ENCODE assay signal across 9 cellular contexts in the genomic region with DNA sequence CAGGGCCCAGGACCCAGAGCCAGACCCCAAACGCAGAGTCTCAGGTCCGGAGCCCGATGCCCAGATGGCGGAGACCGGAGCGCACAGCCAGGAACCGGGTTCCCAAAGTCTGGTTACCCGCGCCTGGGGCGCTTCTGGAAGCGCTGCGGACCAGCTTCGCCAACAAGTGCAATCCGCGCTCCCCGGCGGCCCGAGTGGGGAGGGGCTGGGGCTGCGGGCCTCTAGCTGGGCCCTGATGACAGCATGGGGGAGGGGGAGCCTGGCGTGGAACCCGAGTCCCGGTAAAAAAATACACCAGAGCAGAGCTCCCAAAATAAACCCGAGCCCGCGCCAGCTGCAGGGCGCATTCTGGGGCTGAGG. TPM values are rescaled to one million over a fixed set of nuclear protein-coding genes. Genes with fewer than 3 reads are reported as not detected.
DNase-seq lines count a peak whose midpoint lies in the region; ATAC-seq and TF ChIP-seq lines count a peak whose summit lies in the region.
"Had no signal": no experiment of that assay in that cellular context is flagged by ENCODE, and none has a peak within 500 bp of the region (broad histone marks: within the 10 kb centered on the region; RNA-seq: fewer than 3 reads in every experiment).

No MANE protein-coding gene starts in this region.

- no peaks in the 10 kb centered on the region for H3K36me3 ChIP-seq in CD8-positive, alpha-beta T cell (ENCODE audit: insufficient read depth, low read length)
- H3K36me3 ChIP-seq in RWPE2 (ENCODE audit: low read depth) = no peaks in the 10 kb centered on the region
- no peaks in the 10 kb centered on the region for H3K36me3 ChIP-seq in ovary
- H3K36me3 ChIP-seq in mucosa of descending colon (ENCODE audit: low read depth) = no peaks in the 10 kb centered on the region

- H3K4me3 Mint-ChIP-seq in CD8-positive, alpha-beta T cell = peak overlapping the region; percentile 74

- WGBS in ovary, 3 donors = 1 to 3% (median 1%) methylated on average over 24 to 26 of the region's 26 CpGs

- peak overlapping the region; percentile 48 for H3K4me3 ChIP-seq in CD8-positive, alpha-beta T cell (ENCODE audit: low read depth, low read length)
- peak overlapping the region; percentile 26 for H3K4me3 ChIP-seq in RWPE2 (ENCODE audit: severe bottlenecking)
- peak overlapping the region; percentile 10 to 28 for H3K4me3 ChIP-seq in foreskin fibroblast (ENCODE audit: low read depth in 1 of 2, low read length in 2 of 2)
- H3K4me3 ChIP-seq in ovary = peak overlapping the region; percentile 43
- no peak overlapping the region for H3K4me3 ChIP-seq in mucosa of descending colon

- peak; percentile 18 for ATAC-seq in CD8-positive, alpha-beta T cell
- ATAC-seq in RWPE2 (ENCODE audit: low read depth) = no peak; the same call in 2 of the 3 replicates
- no peak for ATAC-seq in HG02981 (IDR thresholded peaks at IDR 0.05; ENCODE audit: unreplicated experiment)
- ATAC-seq in mucosa of descending colon = no peak

- peaks cover 10% of the 10 kb centered on the region for H3K27me3 ChIP-seq in CD8-positive, alpha-beta T cell (ENCODE audit: insufficient read depth, low read length)
- peaks cover 27% of the 10 kb centered on the region for H3K27me3 ChIP-seq in RWPE2 (ENCODE audit: insufficient read depth, poor library complexity, severe bottlenecking)
- H3K27me3 ChIP-seq in ovary = no peaks in the 10 kb centered on the region

- POLR2A ChIA-PET in CD8-positive, alpha-beta T cell (lab: Charles Lee) = interaction anchor here (0.7 to 4.9 kb wide), 5 partner anchors 10 to 51 kb away, joined by 3 to 23 read pairs (median 4); a partner anchor contains a TSS

- no peak for DNase-seq in CD8-positive, alpha-beta T cell
- no peak for DNase-seq in RWPE2 (ENCODE audit: low spot score)
- DNase-seq in foreskin fibroblast = no peak
- DNase-seq in ovary = peak; percentile 46 to 75 (median 62)
- DNase-seq in middle frontal gyrus (ENCODE audit: extremely low spot score, low spot score) = no peak
- no peak for DNase-seq in mucosa of descending colon
- no peak for DNase-seq in DMS153 treated with DMSO at 0.1 percent for 48 hours (lab: John Stamatoyannopoulos, UW; ENCODE audit: unreplicated experiment)

- intact Hi-C loops in CD8-positive, alpha-beta T cell (cut with DNase I, micrococcal nuclease) = no loop called here
- intact Hi-C loops in ovary (cut with DNase I) = no loop called here
- intact Hi-C loops in mucosa of descending colon (cut with DNase I, micrococcal nuclease) = no loop called here

- CTCF ChIA-PET in CD8-positive, alpha-beta T cell (lab: Charles Lee) = interaction anchor here (0.6 to 9.4 kb wide), 15 partner anchors 9 to 129 kb away, joined by 3 to 100 read pairs (median 5); a partner anchor contains a TSS

- H3K27me3 Mint-ChIP-seq in CD8-positive, alpha-beta T cell (ENCODE audit: low read depth) = peaks cover 33% of the 10 kb centered on the region

- no peak for TF ChIP-seq POLR2A in ovary (IDR thresholded peaks at IDR 0.05)

- no peak overlapping the region for H3K27ac Mint-ChIP-seq in CD8-positive, alpha-beta T cell

- H3K4me1 Mint-ChIP-seq in CD8-positive, alpha-beta T cell (ENCODE audit: low read depth) = peaks cover 9% of the 10 kb centered on the region

- no peak for TF ChIP-seq EP300 in ovary (IDR thresholded peaks at IDR 0.05)

- peaks cover 17% of the 10 kb centered on the region for H3K4me1 ChIP-seq in CD8-positive, alpha-beta T cell (ENCODE audit: insufficient read depth, low read length)
- H3K4me1 ChIP-seq in RWPE2 (ENCODE audit: insufficient read depth, poor library complexity, severe bottlenecking) (peaks cover 3% of the 10 kb centered on the region), ovary (ENCODE audit: insufficient read depth) (no peaks in the 10 kb centered on the region), mucosa of descending colon (ENCODE audit: low read depth) (no peaks in the 10 kb centered on the region)

- H3K9me3 Mint-ChIP-seq in CD8-positive, alpha-beta T cell = no peaks in the 10 kb centered on the region

- no peak overlapping the region for H3K27ac ChIP-seq in CD8-positive, alpha-beta T cell (ENCODE audit: low read depth, low read length)
- no peak overlapping the region for H3K27ac ChIP-seq in RWPE2 (ENCODE audit: poor library complexity, severe bottlenecking)
- H3K27ac ChIP-seq in ovary = no peak overlapping the region

- no peaks in the 10 kb centered on the region for H3K36me3 Mint-ChIP-seq in CD8-positive, alpha-beta T cell

- no peaks in the 10 kb centered on the region for H3K9me3 ChIP-seq in CD8-positive, alpha-beta T cell (ENCODE audit: low read length)
- H3K9me3 ChIP-seq in RWPE2 (ENCODE audit: severe bottlenecking) (no peaks in the 10 kb centered on the region), ovary (no peaks in the 10 kb centered on the region), mucosa of descending colon (no peaks in the 10 kb centered on the region)

- TF ChIP-seq CTCF in CD8-positive, alpha-beta T cell (IDR thresholded peaks at IDR 0.05) = no peak
- TF ChIP-seq CTCF in RWPE2 (IDR thresholded peaks at IDR 0.05; ENCODE audit: poor library complexity, severe bottlenecking) (no peak), foreskin fibroblast (IDR thresholded peaks at IDR 0.05; ENCODE audit: low read depth, low read length) (no peak), ovary (IDR thresholded peaks at IDR 0.05) (no peak), mucosa of descending colon (IDR thresholded peaks at IDR 0.05) (no peak)

RNA-seq across cellular contexts. Expression of a gene that starts 0.5 kb away (rescaled TPM):
- under 1 TPM; 0.31 to 0.68 TPM for total RNA-seq in CD8-positive, alpha-beta T cell
- total RNA-seq in ovary = 1 to 10 TPM in 4 of 7 donors, under 1 TPM in 1, not detected in 2; 0.34 to 2.4 (median 1.7) TPM
- under 1 TPM; 0.15 to 0.97 TPM for polyA plus RNA-seq in ovary
- total RNA-seq in mucosa of descending colon = under 1 TPM in 1 of 3 donors, not detected in 2; 0.27 TPM
- total RNA-seq: lung microvascular endothelial cell had no signal

RNA-seq across cellular contexts. Expression of a gene that starts 19.8 kb away (rescaled TPM):
- 10 to 100 TPM; 12.1 to 12.8 TPM for total RNA-seq in CD8-positive, alpha-beta T cell
- 1 to 10 TPM in 6 of 7 donors, under 1 TPM in 1; 0.88 to 7.7 (median 3.1) TPM for total RNA-seq in ovary
- polyA plus RNA-seq in ovary = 10 to 100 TPM in 1 of 2 donors, 1 to 10 TPM in 1; 1.3 to 11.1 TPM
- total RNA-seq in mucosa of descending colon = under 1 TPM in 2 of 3 donors, not detected in 1; 0.07 to 0.51 TPM
- total RNA-seq: lung microvascular endothelial cell had no signal

RNA-seq across cellular contexts. Expression of a gene that starts 32.0 kb away (rescaled TPM):
- total RNA-seq in CD8-positive, alpha-beta T cell = not detected
- 10 to 100 TPM in 5 of 7 donors, 1 to 10 TPM in 2; 1.8 to 27.2 (median 11.3) TPM for total RNA-seq in ovary
- polyA plus RNA-seq in ovary = 10 to 100 TPM in 1 of 2 donors, 1 to 10 TPM in 1; 9.0 to 20.1 TPM
- 1 to 10 TPM; 2.3 to 3.5 (median 2.4) TPM for total RNA-seq in mucosa of descending colon
- total RNA-seq: lung microvascular endothelial cell had no signal

Comparison
In these comparisons a context has a peak if more than half of its experiments do, and no peak if none do; other contexts are left out.
1. DNase-seq: peak in ovary (5 of 5); none in CD8-positive, alpha-beta T cell (0 of 7), RWPE2 (single experiment), foreskin fibroblast (0 of 2), middle frontal gyrus (single experiment), mucosa of descending colon (0 of 3) and DMS153 treated with DMSO at 0.1 percent for 48 hours (single experiment).